ENCODE assay signal across 15 cellular contexts in the genomic region with DNA sequence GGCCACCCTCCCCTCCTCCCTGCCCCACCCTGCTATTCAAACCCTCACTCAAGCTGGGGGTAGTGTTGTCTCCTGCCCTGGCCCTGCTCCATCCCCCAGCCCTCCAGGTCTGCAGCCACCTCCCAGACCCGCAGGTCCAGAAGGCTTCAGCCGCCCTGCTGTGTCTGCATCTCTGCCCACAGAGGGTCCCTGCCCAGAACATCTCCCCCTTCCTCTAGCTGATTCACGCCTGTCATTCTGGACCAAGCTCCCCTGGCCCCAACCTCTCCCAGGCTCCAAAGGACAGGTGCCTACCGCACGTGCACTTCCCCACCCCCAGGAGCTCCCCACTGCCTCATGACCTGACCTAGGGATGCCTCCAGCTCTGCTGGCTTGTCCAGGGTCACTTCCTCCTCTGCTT. TPM values are rescaled to one million over a fixed set of nuclear protein-coding genes. Genes with fewer than 3 reads are reported as not detected.
A peak's percentile ranks its signal among the peaks of the same experiment; 100 is the strongest.
DNase-seq lines count a peak whose midpoint lies in the region; ATAC-seq and TF ChIP-seq lines count a peak whose summit lies in the region.
"Had no signal": no experiment of that assay in that cellular context is flagged by ENCODE, and none has a peak within 500 bp of the region (broad histone marks: within the 10 kb centered on the region; RNA-seq: fewer than 3 reads in every experiment).

No MANE protein-coding gene starts in this region.

- H3K4me3 Mint-ChIP-seq in chondrocyte (ENCODE audit: unreplicated experiment), result no peak overlapping the region
- peak overlapping the region; percentile 24 for H3K4me3 Mint-ChIP-seq in stimulated activated effector memory CD8-positive, alpha-beta T cell treated with anti-CD3 and anti-CD28 coated beads, Interleukin-12 subunit alpha, Interleukin-12 subunit beta, amount 100 ng/mL, for 72 hours
- H3K4me3 Mint-ChIP-seq: GM23338 had no signal

- H3K4me2 ChIP-seq in KMS-11, result peak overlapping the region; percentile 82
- H3K4me2 ChIP-seq: GM23338 had no signal

- no peaks in the 10 kb centered on the region for H3K79me2 ChIP-seq in KMS-11 (ENCODE audit: insufficient read depth, low read depth)

- ATAC-seq in GM18907 (IDR thresholded peaks at IDR 0.05; ENCODE audit: unreplicated experiment) (peak; percentile 21), GM18502 (IDR thresholded peaks at IDR 0.05; ENCODE audit: poor library complexity, unreplicated experiment) (no peak)
- ATAC-seq in stimulated activated effector memory CD8-positive, alpha-beta T cell treated with anti-CD3 and anti-CD28 coated beads, Interleukin-12 subunit alpha, Interleukin-12 subunit beta, amount 100 ng/mL, for 72 hours, result no peak
- ATAC-seq: GM23338 had no signal

- no peaks in the 10 kb centered on the region for H3K9me3 Mint-ChIP-seq in chondrocyte (ENCODE audit: low read depth)
- H3K9me3 Mint-ChIP-seq in stimulated activated effector memory CD8-positive, alpha-beta T cell treated with anti-CD3 and anti-CD28 coated beads, Interleukin-12 subunit alpha, Interleukin-12 subunit beta, amount 100 ng/mL, for 72 hours, result no peaks in the 10 kb centered on the region
- H3K9me3 Mint-ChIP-seq: GM23338 had no signal

- TF ChIP-seq CTCF in KMS-11 (conservative IDR thresholded peaks at IDR 0.05; ENCODE audit: low read depth, low read length), result no peak
- TF ChIP-seq CTCF in chondrocyte (IDR thresholded peaks at IDR 0.05), result no peak

- H2AFZ ChIP-seq in KMS-11 (ENCODE audit: low read depth), result no peak overlapping the region
- H2AFZ ChIP-seq: GM23338 had no signal

- no peaks in the 10 kb centered on the region for H4K20me1 ChIP-seq in KMS-11 (ENCODE audit: insufficient read depth)

- H3K4me3 ChIP-seq in KMS-11 (IDR thresholded peaks at IDR 0.05; ENCODE audit: insufficient read depth, low read depth, low read length), result no peak overlapping the region
- H3K4me3 ChIP-seq: GM23338 had no signal

- H3K36me3 ChIP-seq in KMS-11 (ENCODE audit: insufficient read depth), result no peaks in the 10 kb centered on the region

- H3K27ac ChIP-seq in KMS-11, result no peak overlapping the region
- H3K27ac ChIP-seq: C4-2B had no signal

- peaks cover 27% of the 10 kb centered on the region; the same call in 1 of the 2 replicates for H3K27me3 ChIP-seq in KMS-11 (ENCODE audit: insufficient read depth, low read depth)

- no peak overlapping the region for H3K9ac ChIP-seq in KMS-11

- H3K4me1 Mint-ChIP-seq in chondrocyte (ENCODE audit: low read depth), result peaks cover 32% of the 10 kb centered on the region
- H3K4me1 Mint-ChIP-seq in stimulated activated effector memory CD8-positive, alpha-beta T cell treated with anti-CD3 and anti-CD28 coated beads, Interleukin-12 subunit alpha, Interleukin-12 subunit beta, amount 100 ng/mL, for 72 hours, result peaks cover 35% of the 10 kb centered on the region

- H3K27ac Mint-ChIP-seq in chondrocyte (ENCODE audit: unreplicated experiment), result peak overlapping the region; percentile 54
- peak overlapping the region; percentile 52 for H3K27ac Mint-ChIP-seq in stimulated activated effector memory CD8-positive, alpha-beta T cell treated with anti-CD3 and anti-CD28 coated beads, Interleukin-12 subunit alpha, Interleukin-12 subunit beta, amount 100 ng/mL, for 72 hours
- H3K27ac Mint-ChIP-seq: GM23338 had no signal

- H3K36me3 Mint-ChIP-seq in chondrocyte (ENCODE audit: low read depth), result no peaks in the 10 kb centered on the region
- H3K36me3 Mint-ChIP-seq in stimulated activated effector memory CD8-positive, alpha-beta T cell treated with anti-CD3 and anti-CD28 coated beads, Interleukin-12 subunit alpha, Interleukin-12 subunit beta, amount 100 ng/mL, for 72 hours, result no peaks in the 10 kb centered on the region

- DNase-seq in chondrocyte (ENCODE audit: low spot score) (no peak), NCI-H510A treated with DMSO at 0.1 percent for 48 hours (lab: John Stamatoyannopoulos, UW) (no peak), retina (no peak)
- DNase-seq in stimulated activated effector memory CD8-positive, alpha-beta T cell treated with anti-CD3 and anti-CD28 coated beads, Interleukin-12 subunit alpha, Interleukin-12 subunit beta, amount 100 ng/mL, for 72 hours (ENCODE audit: low spot score in 2 of 2), result no peak
- DNase-seq: Caco-2, KBM-7, NCI-H1092, NCI-H226, NCI-H526 treated with DMSO at 0.1 percent for 48 hours, SIG-M5 had no signal

- H3K27me3 Mint-ChIP-seq in chondrocyte (ENCODE audit: low read depth), result peaks cover 17% of the 10 kb centered on the region

- peaks cover 19% of the 10 kb centered on the region for H3K4me1 ChIP-seq in KMS-11 (ENCODE audit: low read depth, poor library complexity, severe bottlenecking)
- H3K4me1 ChIP-seq: Caco-2 had no signal

RNA-seq across cellular contexts. Expression of gene SHISAL1, which starts 16.0 kb away (rescaled TPM):
- total RNA-seq in chondrocyte, result 7.5 to 20.9 TPM (median 8.3 TPM) in 3 replicates
- total RNA-seq: Caco-2 had no signal
